14 cellular contexts compared by ENCODE assay signal in genomic region chr5:150106669-150107068, GRCh38.
A peak's percentile ranks its signal among the peaks of the same experiment; 100 is the strongest.
DNase-seq lines count a peak whose midpoint lies in the region; ATAC-seq and TF ChIP-seq lines count a peak whose summit lies in the region.
"Had no signal": no experiment of that assay in that cellular context is flagged by ENCODE, and none has a peak within 500 bp of the region (broad histone marks: within the 10 kb centered on the region; RNA-seq: fewer than 3 reads in every experiment).

No MANE protein-coding gene starts in this region.

- H3K4me1 Mint-ChIP-seq in nephron, result peaks cover 37% of the 10 kb centered on the region
- H3K4me1 Mint-ChIP-seq: activated naive CD8-positive, alpha-beta T cell treated with anti-CD3 and anti-CD28 coated beads, Interleukin-2, amount 50 U/mL, for 24 hours had no signal

- H3K9ac ChIP-seq in Loucy (ENCODE audit: low read depth, low read length, poor library complexity, severe bottlenecking), result no peak overlapping the region

- peaks cover 5% of the 10 kb centered on the region for H3K27me3 Mint-ChIP-seq in nephron (ENCODE audit: low read depth)
- H3K27me3 Mint-ChIP-seq: activated naive CD8-positive, alpha-beta T cell treated with anti-CD3 and anti-CD28 coated beads, Interleukin-2, amount 50 U/mL, for 24 hours had no signal

- no peak overlapping the region for H3K4me3 Mint-ChIP-seq in nephron
- H3K4me3 Mint-ChIP-seq: activated naive CD8-positive, alpha-beta T cell treated with anti-CD3 and anti-CD28 coated beads, Interleukin-2, amount 50 U/mL, for 24 hours; CD8-positive, alpha-beta T cell; stimulated activated naive CD8-positive, alpha-beta T cell treated with anti-CD3 and anti-CD28 coated beads, Interleukin-15, Interleukin-2, amounts not matched to agents 100 ng/mL and 50 ng/mL, for 24 hours had no signal

- no peaks in the 10 kb centered on the region for H3K9me2 ChIP-seq in Loucy (replicated peaks; ENCODE audit: low read depth, low read length)

- no peak overlapping the region for H3K4me3 ChIP-seq in Loucy (ENCODE audit: low read length, poor library complexity, severe bottlenecking)
- no peak overlapping the region for H3K4me3 ChIP-seq in foreskin fibroblast (ENCODE audit: low read depth in 1 of 2, low read length in 2 of 2)

- TF ChIP-seq CTCF in Loucy (conservative IDR thresholded peaks at IDR 0.05; ENCODE audit: low read length), result no peak
- TF ChIP-seq CTCF in nephron (IDR thresholded peaks at IDR 0.05; ENCODE audit: unreplicated experiment in 3 of 3), result no peak
- no peak for TF ChIP-seq CTCF in foreskin fibroblast (IDR thresholded peaks at IDR 0.05; ENCODE audit: low read depth, low read length)

- no peak overlapping the region for H3K4me2 ChIP-seq in Loucy (ENCODE audit: low read depth, low read length, poor library complexity, severe bottlenecking)

- H3K36me3 Mint-ChIP-seq in nephron (ENCODE audit: low read depth), result no peaks in the 10 kb centered on the region
- H3K36me3 Mint-ChIP-seq: CD8-positive, alpha-beta T cell had no signal

- no peaks in the 10 kb centered on the region for H3K36me3 ChIP-seq in Loucy (ENCODE audit: insufficient read depth, low read length)

- H3K4me1 ChIP-seq in Loucy (ENCODE audit: insufficient read depth, low read length, poor library complexity, severe bottlenecking), result peaks cover 4% of the 10 kb centered on the region
- H3K4me1 ChIP-seq: foreskin keratinocyte had no signal

- no peaks in the 10 kb centered on the region for H4K20me1 ChIP-seq in Loucy (ENCODE audit: insufficient read depth, low read length, poor library complexity, severe bottlenecking)

- ATAC-seq in HG03439 (IDR thresholded peaks at IDR 0.05; ENCODE audit: unreplicated experiment), result no peak
- ATAC-seq: activated naive CD8-positive, alpha-beta T cell treated with anti-CD3 and anti-CD28 coated beads, Interleukin-2, amount 50 U/mL, for 24 hours; CD8-positive, alpha-beta T cell; foreskin keratinocyte had no signal

- no peaks in the 10 kb centered on the region for H3K9me3 ChIP-seq in Loucy (ENCODE audit: insufficient read depth, low read depth, low read length)

- H3K27me3 ChIP-seq in Loucy (ENCODE audit: insufficient read depth, low read length, poor library complexity, severe bottlenecking), result no peaks in the 10 kb centered on the region
- H3K27me3 ChIP-seq: foreskin keratinocyte had no signal

- H2AFZ ChIP-seq in Loucy (ENCODE audit: low read length), result peak overlapping the region; percentile 77

- no peaks in the 10 kb centered on the region for H3F3A ChIP-seq in Loucy (ENCODE audit: low read depth)

- no peaks in the 10 kb centered on the region for H3K79me2 ChIP-seq in Loucy (ENCODE audit: insufficient read depth, low read length)

- H3K9me3 Mint-ChIP-seq in nephron, result no peaks in the 10 kb centered on the region
- H3K9me3 Mint-ChIP-seq: activated naive CD8-positive, alpha-beta T cell treated with anti-CD3 and anti-CD28 coated beads, Interleukin-2, amount 50 U/mL, for 24 hours; CD8-positive, alpha-beta T cell; stimulated activated naive CD8-positive, alpha-beta T cell treated with anti-CD3 and anti-CD28 coated beads, Interleukin-15, Interleukin-2, amounts not matched to agents 100 ng/mL and 50 ng/mL, for 24 hours had no signal

- peak; percentile 97 for DNase-seq in DMS53 (lab: John Stamatoyannopoulos, UW)
- peak; percentile 11 for DNase-seq in astrocyte of the hippocampus (ENCODE audit: low read depth, low spot score)
- DNase-seq in foreskin fibroblast, result no peak
- no peak for DNase-seq in GM19238 (ENCODE audit: insufficient read length, low spot score)
- DNase-seq: activated naive CD8-positive, alpha-beta T cell treated with anti-CD3 and anti-CD28 coated beads, Interleukin-2, amount 50 U/mL, for 24 hours; cortex of kidney; foreskin keratinocyte; NCI-H1930; stimulated activated CD4-positive, alpha-beta T cell treated with anti-CD3 and anti-CD28 coated beads, Interleukin-2, amount 100 ng/mL, for 48 hours had no signal

- H3K27ac Mint-ChIP-seq in nephron, result peak overlapping the region; percentile 24 to 90 (median 45)
- H3K27ac Mint-ChIP-seq: activated naive CD8-positive, alpha-beta T cell treated with anti-CD3 and anti-CD28 coated beads, Interleukin-2, amount 50 U/mL, for 24 hours; CD8-positive, alpha-beta T cell; stimulated activated naive CD8-positive, alpha-beta T cell treated with anti-CD3 and anti-CD28 coated beads, Interleukin-15, Interleukin-2, amounts not matched to agents 100 ng/mL and 50 ng/mL, for 24 hours had no signal

Comparison
In these comparisons a context has a peak if more than half of its experiments do, and no peak if none do; other contexts are left out.
1. DNase-seq: peak in DMS53 (single experiment) and astrocyte of the hippocampus (single experiment); none in foreskin fibroblast (0 of 2) and GM19238 (single experiment).